Comparison of ENCODE assay signal across 8 cellular contexts in genomic region chr1:220528049-220528678, GRCh38. TPM values are rescaled to one million over a fixed set of nuclear protein-coding genes. Genes with fewer than 3 reads are reported as not detected.
DNase-seq lines count a peak whose midpoint lies in the region; ATAC-seq and TF ChIP-seq lines count a peak whose summit lies in the region.

TSS of gene MARK1 (plus strand) at chr1:220528136. CDS start at chr1:220528823, 687 bp downstream.

- H3K9me3 Mint-ChIP-seq in activated T-cell treated with anti-CD3 and anti-CD28 coated beads, Interleukin-2, amount 50 U/mL, for 72 hours, result no peaks in the 10 kb centered on the region

- peak; percentile 72 to 80 for ATAC-seq in activated T-cell treated with anti-CD3 and anti-CD28 coated beads, Interleukin-2, amount 50 U/mL, for 72 hours (replicated peaks in 1 of 2)

- no peak within 1 kb of the TSS for H3K27ac Mint-ChIP-seq in activated T-cell treated with anti-CD3 and anti-CD28 coated beads, Interleukin-2, amount 50 U/mL, for 72 hours

- TF ChIP-seq CTCF in HEK293 (tag by site-specific recombination; IDR thresholded peaks at IDR 0.05) (no peak; the same call in 1 of the 2 replicates), neural cell (IDR thresholded peaks at IDR 0.05; ENCODE audit: poor library complexity, severe bottlenecking) (no peak)

- peak; percentile 62 for DNase-seq in activated CD8-positive, alpha-beta memory T cell treated with anti-CD3 and anti-CD28 coated beads for 24 hours
- DNase-seq in activated CD8-positive, alpha-beta memory T cell treated with anti-CD3 and anti-CD28 coated beads, Interleukin-2, amount 50 U/mL, for 4 hours, result no peak
- DNase-seq in NCI-H1694 treated with DMSO at 0.1 percent for 48 hours (lab: John Stamatoyannopoulos, UW) (peak; percentile 72), germinal center (ENCODE audit: low spot score) (peak; percentile 56), GOT3 (lab: John Stamatoyannopoulos, UW) (no peak)
- peak; percentile 10 to 27 for DNase-seq in activated T-cell treated with anti-CD3 and anti-CD28 coated beads, Interleukin-2, amount 50 U/mL, for 72 hours

- POLR2A ChIA-PET in HEK293 (lab: Yijun Ruan, JAX), result no interaction called here

- peak within 1 kb of the TSS; percentile 99 for H3K4me3 ChIP-seq in HEK293 (ENCODE audit: low read depth, low read length)
- peak within 1 kb of the TSS; percentile 88 for H3K4me3 ChIP-seq in neural cell (ENCODE audit: low read length)

- H3K4me3 Mint-ChIP-seq in activated T-cell treated with anti-CD3 and anti-CD28 coated beads, Interleukin-2, amount 50 U/mL, for 72 hours, result peak within 1 kb of the TSS; percentile 90 to 92

- peaks cover 32% of the 10 kb centered on the region for H3K79me2 ChIP-seq in neural cell (replicated peaks; ENCODE audit: insufficient read depth, low read length)

- TF ChIP-seq EP300 in neural cell (conservative IDR thresholded peaks at IDR 0.05; ENCODE audit: poor library complexity, severe bottlenecking), result no peak

- peaks cover 77% of the 10 kb centered on the region for H3K27me3 Mint-ChIP-seq in activated T-cell treated with anti-CD3 and anti-CD28 coated beads, Interleukin-2, amount 50 U/mL, for 72 hours (ENCODE audit: low read depth)

- peaks cover 7% of the 10 kb centered on the region for H3K4me1 Mint-ChIP-seq in activated T-cell treated with anti-CD3 and anti-CD28 coated beads, Interleukin-2, amount 50 U/mL, for 72 hours (ENCODE audit: low read depth)

- H3K4me1 ChIP-seq in HEK293 (ENCODE audit: control insufficient read depth, insufficient read depth, low read length), result peaks cover 7% of the 10 kb centered on the region; the same call in 1 of the 2 replicates

- peak within 1 kb of the TSS; percentile 35 for H3K4me2 ChIP-seq in neural cell (ENCODE audit: low read length)

- no peak for TF ChIP-seq RAD21 in neural cell (conservative IDR thresholded peaks at IDR 0.05)

- no peaks in the 10 kb centered on the region for H3K36me3 ChIP-seq in HEK293 (ENCODE audit: control insufficient read depth in 2 of 2, insufficient read depth in 1 of 2, low read length in 2 of 2)
- H3K36me3 ChIP-seq in neural cell (ENCODE audit: insufficient read depth, low read length), result no peaks in the 10 kb centered on the region

- H3F3A ChIP-seq in neural cell (ENCODE audit: insufficient read depth, low read length, poor library complexity, severe bottlenecking), result no peaks in the 10 kb centered on the region

- H3K9me3 ChIP-seq in HEK293 (ENCODE audit: control insufficient read depth, insufficient read depth, low read depth, low read length) (no peaks in the 10 kb centered on the region), neural cell (ENCODE audit: low read length) (no peaks in the 10 kb centered on the region)

- H3K27ac ChIP-seq in HEK293 (ENCODE audit: extremely low read depth, low read depth, low read length) (peak within 1 kb of the TSS; percentile 93), neural cell (ENCODE audit: low read length) (peak within 1 kb of the TSS; percentile 85)

- H3K27me3 ChIP-seq in neural cell (ENCODE audit: insufficient read depth, low read depth, low read length), result no peaks in the 10 kb centered on the region

- peaks cover 3 to 4% of the 10 kb centered on the region in 2 donors for H3K36me3 Mint-ChIP-seq in activated T-cell treated with anti-CD3 and anti-CD28 coated beads, Interleukin-2, amount 50 U/mL, for 72 hours (ENCODE audit: insufficient read depth in 2 of 2)

- H4K20me1 ChIP-seq in neural cell (ENCODE audit: insufficient read depth), result no peaks in the 10 kb centered on the region

- H3K9ac ChIP-seq in neural cell (ENCODE audit: low read length), result peak within 1 kb of the TSS; percentile 88

- CTCF ChIA-PET in HEK293 (lab: Yijun Ruan, JAX), result no interaction called here

- H3K9me2 ChIP-seq in neural cell (ENCODE audit: insufficient read depth, low read length), result no peaks in the 10 kb centered on the region

- H2AFZ ChIP-seq in neural cell (ENCODE audit: low read depth, low read length), result peak within 1 kb of the TSS; percentile 62

TF ChIP-seq in HEK293, 187 proteins besides CTCF, POLR2A, EP300 and RAD21 (continues in another document):
- TF ChIP-seq ZBTB48 (tag by site-specific recombination; IDR thresholded peaks at IDR 0.05) (no peak), EGR2 (tag by site-specific recombination; IDR thresholded peaks at IDR 0.05; ENCODE audit: low read depth) (no peak), HIC1 (tag by site-specific recombination; IDR thresholded peaks at IDR 0.05) (peak; percentile 10; the same call in 1 of the 2 replicates), KLF16 (tag by site-specific recombination; IDR thresholded peaks at IDR 0.05) (peak; percentile 56; the same call in 1 of the 2 replicates), ZBTB44 (tag by site-specific recombination; IDR thresholded peaks at IDR 0.05) (peak; percentile 33; the same call in 1 of the 2 replicates)

TF ChIP-seq in neural cell, 6 proteins besides CTCF, POLR2A, EP300 and RAD21:
- no peak for TF ChIP-seq SMC3 (conservative IDR thresholded peaks at IDR 0.05; ENCODE audit: poor library complexity)
- no peak for TF ChIP-seq REST (IDR thresholded peaks at IDR 0.05; ENCODE audit: borderline replicate concordance)
- TF ChIP-seq MXI1 (conservative IDR thresholded peaks at IDR 0.05; ENCODE audit: poor library complexity, severe bottlenecking), result peak; percentile 38
- TF ChIP-seq TAF1 (IDR thresholded peaks at IDR 0.05; ENCODE audit: low read depth), result no peak
- no peak for TF ChIP-seq EZH2 (IDR thresholded peaks at IDR 0.05; ENCODE audit: borderline replicate concordance, insufficient read depth, low read length, poor library complexity, severe bottlenecking)
- peak; percentile 14 for TF ChIP-seq POLR2AphosphoS5 (IDR thresholded peaks at IDR 0.05)

RNA-seq across cellular contexts. Expression of gene MARK1, which starts in this region (rescaled TPM):
- total RNA-seq in activated T-cell treated with anti-CD3 and anti-CD28 coated beads, Interleukin-2, amount 50 U/mL, for 72 hours, result under 1 TPM in 1 of 2 donors, not detected in 1; 0.05 TPM
- polyA plus RNA-seq in neural cell, result 38.6 and 39.3 TPM in 2 replicates
- 52.3 and 60.7 TPM in 2 replicates for polyA minus RNA-seq in neural cell

Comparison
In these comparisons a context has a peak if more than half of its experiments do, and no peak if none do; other contexts are left out.
1. DNase-seq: peak in activated CD8-positive, alpha-beta memory T cell treated with anti-CD3 and anti-CD28 coated beads for 24 hours (single experiment), NCI-H1694 treated with DMSO at 0.1 percent for 48 hours (single experiment) and germinal center (single experiment); none in activated CD8-positive, alpha-beta memory T cell treated with anti-CD3 and anti-CD28 coated beads, Interleukin-2, amount 50 U/mL, for 4 hours (single experiment) and GOT3 (single experiment).
2. Peak in DNase-seq and ATAC-seq in activated T-cell treated with anti-CD3 and anti-CD28 coated beads, Interleukin-2, amount 50 U/mL, for 72 hours; RNA of the gene not detected or under 1 TPM.